In genomic region chr11:133921026-133921425, GRCh38 we compare ENCODE assay signal across 1 cellular context.
TF ChIP-seq lines count a peak whose summit lies in the region.

No MANE protein-coding gene starts in this region.

TF ChIP-seq in IMR-90, 13 proteins besides CTCF, POLR2A, EP300 and RAD21:
- TF ChIP-seq ELK1 (IDR thresholded peaks at IDR 0.05; ENCODE audit: borderline replicate concordance, low read depth, low read length) = no peak
- TF ChIP-seq BHLHE40 (IDR thresholded peaks at IDR 0.05; ENCODE audit: low read depth, low read length) = no peak
- no peak for TF ChIP-seq MXI1 (IDR thresholded peaks at IDR 0.05; ENCODE audit: borderline replicate concordance, low read depth, low read length)
- no peak for TF ChIP-seq RFX5 (IDR thresholded peaks at IDR 0.05; ENCODE audit: low read depth, low read length)
- TF ChIP-seq FOS (IDR thresholded peaks at IDR 0.05; ENCODE audit: low read depth, low read length) = no peak
- TF ChIP-seq SMC3 (IDR thresholded peaks at IDR 0.05; ENCODE audit: low read depth, low read length) = no peak
- TF ChIP-seq CHD1 (IDR thresholded peaks at IDR 0.05; ENCODE audit: low read depth, low read length) = no peak
- no peak for TF ChIP-seq USF2 (IDR thresholded peaks at IDR 0.05; ENCODE audit: low read depth, low read length)
- no peak for TF ChIP-seq CEBPB (IDR thresholded peaks at IDR 0.05; ENCODE audit: low read depth, low read length)
- no peak for TF ChIP-seq RCOR1 (IDR thresholded peaks at IDR 0.05; ENCODE audit: insufficient replicate concordance, low read length)
- no peak for TF ChIP-seq MAFK (IDR thresholded peaks at IDR 0.05; ENCODE audit: low read depth, low read length)
- no peak for TF ChIP-seq MAZ (IDR thresholded peaks at IDR 0.05; ENCODE audit: borderline replicate concordance, low read depth, low read length)
- no peak for TF ChIP-seq NFE2L2 (IDR thresholded peaks at IDR 0.05; ENCODE audit: low read depth, low read length)
